Comparison of ENCODE assay signal across 10 cellular contexts in genomic region chr15:82105458-82106205, GRCh38. TPM values are rescaled to one million over a fixed set of nuclear protein-coding genes. Genes with fewer than 3 reads are reported as not detected.
A peak's percentile ranks its signal among the peaks of the same experiment; 100 is the strongest.
DNase-seq lines count a peak whose midpoint lies in the region; ATAC-seq and TF ChIP-seq lines count a peak whose summit lies in the region.
"Had no signal": no experiment of that assay in that cellular context is flagged by ENCODE, and none has a peak within 500 bp of the region (broad histone marks: within the 10 kb centered on the region; RNA-seq: fewer than 3 reads in every experiment).

No MANE protein-coding gene starts in this region.

- H3K4me1 Mint-ChIP-seq in chondrocyte (ENCODE audit: low read depth), result peaks cover 72% of the 10 kb centered on the region
- peaks cover 25% of the 10 kb centered on the region for H3K4me1 Mint-ChIP-seq in osteocyte (ENCODE audit: unreplicated experiment)
- H3K4me1 Mint-ChIP-seq in natural killer cell, result peaks cover 0 to 6% of the 10 kb centered on the region in 2 donors
- H3K4me1 Mint-ChIP-seq: stimulated activated naive CD8-positive, alpha-beta T cell treated with anti-CD3 and anti-CD28 coated beads, Interleukin-15, amount 100 ng/mL, for 72 hours had no signal

- peak overlapping the region; percentile 47 for H3K4me3 Mint-ChIP-seq in chondrocyte (ENCODE audit: unreplicated experiment)
- H3K4me3 Mint-ChIP-seq in osteocyte (ENCODE audit: unreplicated experiment), result no peak overlapping the region
- H3K4me3 Mint-ChIP-seq in natural killer cell, result no peak overlapping the region
- H3K4me3 Mint-ChIP-seq: stimulated activated naive CD8-positive, alpha-beta T cell treated with anti-CD3 and anti-CD28 coated beads, Interleukin-15, amount 100 ng/mL, for 72 hours had no signal

- H3K9me3 Mint-ChIP-seq in chondrocyte (ENCODE audit: low read depth), result no peaks in the 10 kb centered on the region
- no peaks in the 10 kb centered on the region for H3K9me3 Mint-ChIP-seq in osteocyte (ENCODE audit: unreplicated experiment)
- H3K9me3 Mint-ChIP-seq in natural killer cell, result no peaks in the 10 kb centered on the region
- H3K9me3 Mint-ChIP-seq: stimulated activated naive CD8-positive, alpha-beta T cell treated with anti-CD3 and anti-CD28 coated beads, Interleukin-15, amount 100 ng/mL, for 72 hours had no signal

- in situ Hi-C loops in G401 (cut with HindIII; ENCODE audit: low sequenced_read_pairs), result no loop called here

- peaks cover 3% of the 10 kb centered on the region for H3K36me3 Mint-ChIP-seq in chondrocyte (ENCODE audit: low read depth)
- H3K36me3 Mint-ChIP-seq in osteocyte (ENCODE audit: unreplicated experiment), result no peaks in the 10 kb centered on the region
- H3K36me3 Mint-ChIP-seq in natural killer cell, result no peaks in the 10 kb centered on the region

- H3K27ac Mint-ChIP-seq in chondrocyte (ENCODE audit: unreplicated experiment), result peak overlapping the region; percentile 100
- peak overlapping the region; percentile 91 for H3K27ac Mint-ChIP-seq in osteocyte (ENCODE audit: unreplicated experiment)
- H3K27ac Mint-ChIP-seq in natural killer cell, result no peak overlapping the region

- DNase-seq in ELR (ENCODE audit: low read depth) (peak; percentile 76), NCI-H2029 treated with DMSO at 0.1 percent for 48 hours (lab: John Stamatoyannopoulos, UW) (peak; percentile 41), chondrocyte (ENCODE audit: low spot score) (no peak), osteocyte (ENCODE audit: extremely low spot score, unreplicated experiment) (no peak), G401 (ENCODE audit: low spot score) (no peak), natural killer cell (no peak)
- DNase-seq: activated CD4-positive, alpha-beta T cell treated with anti-CD3 and anti-CD28 coated beads for 1 hour; stimulated activated naive CD8-positive, alpha-beta T cell treated with anti-CD3 and anti-CD28 coated beads, Interleukin-15, amount 100 ng/mL, for 72 hours had no signal

- TF ChIP-seq CTCF in chondrocyte (IDR thresholded peaks at IDR 0.05) (peak; percentile 49), osteocyte (IDR thresholded peaks at IDR 0.05) (peak; percentile 10), natural killer cell (IDR thresholded peaks at IDR 0.05) (no peak)

- intact Hi-C loops in natural killer cell (cut with micrococcal nuclease), result no loop called here

- H3K27me3 Mint-ChIP-seq in chondrocyte (ENCODE audit: low read depth) (no peaks in the 10 kb centered on the region), osteocyte (ENCODE audit: unreplicated experiment) (no peaks in the 10 kb centered on the region), natural killer cell (ENCODE audit: low read depth in 2 of 2) (peaks cover 0 to 4% of the 10 kb centered on the region in 2 donors)

- ATAC-seq in GM21786 (IDR thresholded peaks at IDR 0.05; ENCODE audit: unreplicated experiment) (no peak), natural killer cell (no peak), HG03108 (IDR thresholded peaks at IDR 0.05; ENCODE audit: unreplicated experiment) (no peak)
- ATAC-seq: stimulated activated naive CD8-positive, alpha-beta T cell treated with anti-CD3 and anti-CD28 coated beads, Interleukin-15, amount 100 ng/mL, for 72 hours had no signal

RNA-seq across cellular contexts. Expression of gene MEX3B, which starts 59.8 kb away (rescaled TPM):
- total RNA-seq in chondrocyte (25.5 to 55.8 TPM (median 52.7 TPM) in 3 replicates), osteocyte (22.7 and 24.5 TPM in 2 replicates), natural killer cell (1 to 10 TPM; 1.4 to 2.4 (median 1.7) TPM)
- not detected in 2 replicates for total RNA-seq in G401 (2014; rRNA removed; shearing (Covaris generic))

Comparison
In these comparisons a context has a peak if more than half of its experiments do, and no peak if none do; other contexts are left out.
1. DNase-seq: peak in ELR (single experiment) and NCI-H2029 treated with DMSO at 0.1 percent for 48 hours (single experiment); none in chondrocyte (single experiment), osteocyte (single experiment), G401 (single experiment) and natural killer cell (single experiment).
2. H3K27ac Mint-ChIP-seq: peak in chondrocyte (single experiment) and osteocyte (single experiment); none in natural killer cell (0 of 2).